13 cellular contexts compared by ENCODE assay signal in the genomic region with DNA sequence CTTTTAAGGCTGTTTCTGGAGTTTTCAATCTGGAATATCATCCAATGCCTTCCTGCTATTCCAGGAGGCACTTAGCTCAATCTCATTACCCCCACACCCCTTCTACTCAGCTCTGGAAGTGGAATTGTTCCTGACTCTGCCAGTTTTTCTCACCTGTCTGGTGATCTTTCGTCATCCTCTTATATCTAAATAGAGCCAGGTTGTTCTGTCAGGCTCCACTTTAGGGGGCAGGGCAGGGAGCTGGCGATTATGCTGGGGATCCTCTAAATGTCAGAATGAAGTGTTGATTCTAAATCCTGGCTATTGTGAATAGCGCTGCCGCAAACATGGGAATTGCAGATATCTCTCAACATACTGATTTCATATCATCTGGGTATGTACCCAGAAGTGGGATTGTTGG.
"Had no signal": no experiment of that assay in that cellular context is flagged by ENCODE, and none has a peak within 500 bp of the region (broad histone marks: within the 10 kb centered on the region; RNA-seq: fewer than 3 reads in every experiment).

No MANE protein-coding gene starts in this region.

- DNase-seq: activated naive CD4-positive, alpha-beta T cell treated with anti-CD3 and anti-CD28 coated beads for 36 hours; activated T-cell treated with anti-CD3 and anti-CD28 coated beads for 4 hours; effector memory CD4-positive, alpha-beta T cell; heart right ventricle; mucosa of descending colon; naive thymus-derived CD8-positive, alpha-beta T cell; stimulated activated CD4-positive, alpha-beta T cell treated with anti-CD3 and anti-CD28 coated beads, Interleukin-12 subunit alpha, Interleukin-12 subunit beta, amount 100 ng/mL, for 4 hours; stimulated activated CD4-positive, alpha-beta T cell treated with anti-CD3 and anti-CD28 coated beads, Interleukin-2, amount 100 ng/mL, for 48 hours; T1000 had no signal

- H3K27ac ChIP-seq: heart right ventricle, neutrophil, parathyroid adenoma had no signal

- H3K9me3 ChIP-seq: heart right ventricle, mucosa of descending colon, neutrophil had no signal

- ATAC-seq: activated CD4-positive, CD25-positive, alpha-beta regulatory T cell treated with anti-CD3 and anti-CD28 coated beads, Interleukin-2, amount 50 U/mL, for 24 hours; heart right ventricle; mucosa of descending colon; naive thymus-derived CD8-positive, alpha-beta T cell; stimulated activated memory B cell treated with anti-CD40 and anti-IgM and Interleukin-4, amounts not matched to agents 10 μg/mL and 1 μg/mL and 100 μg/mL, for 72 hours had no signal

- H3K4me3 ChIP-seq: heart right ventricle, mucosa of descending colon had no signal

- H3K36me3 ChIP-seq: heart right ventricle, neutrophil had no signal

- H3K4me1 ChIP-seq: heart right ventricle, parathyroid adenoma had no signal
